In the genomic region with DNA sequence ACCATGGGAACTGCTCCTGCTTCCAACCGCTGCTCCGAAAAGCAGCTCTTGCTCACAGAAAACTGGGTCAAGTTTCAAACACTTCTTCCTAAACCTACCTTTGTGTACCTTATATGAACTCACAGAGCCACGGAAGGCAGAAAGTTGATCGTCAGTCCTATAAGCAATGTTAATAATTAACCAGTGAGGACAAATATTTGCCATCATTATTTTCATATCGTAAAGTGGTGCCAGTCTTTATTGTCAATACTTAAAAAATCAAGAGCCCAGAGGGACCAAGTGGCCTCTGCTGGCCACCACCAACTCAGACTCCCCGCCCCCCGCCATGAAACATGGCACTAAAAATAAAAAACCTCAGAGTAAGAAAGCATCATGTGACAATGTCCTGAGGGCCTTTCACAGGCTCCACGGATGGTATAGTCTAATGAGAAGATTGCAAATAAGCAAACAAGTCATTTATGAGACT, we compare ENCODE assay signal across 1 cellular context.
A peak's percentile ranks its signal among the peaks of the same experiment; 100 is the strongest.
TF ChIP-seq lines count a peak whose summit lies in the region.

No MANE protein-coding gene starts in this region.

TF ChIP-seq in HepG2, 621 proteins besides CTCF, POLR2A, EP300 and RAD21 (continued from another document and continues in another):
- TF ChIP-seq ZNF660 (CRISPR knock-in tag; IDR thresholded peaks at IDR 0.05; ENCODE audit: borderline replicate concordance, low read depth) (no peak), POLR2AphosphoS2 (IDR thresholded peaks at IDR 0.05; ENCODE audit: low read depth, low read length) (no peak), ZNF782 (CRISPR knock-in tag; IDR thresholded peaks at IDR 0.05; ENCODE audit: borderline replicate concordance) (no peak), ISX (CRISPR knock-in tag; conservative IDR thresholded peaks at IDR 0.05) (no peak), ZNF552 (CRISPR knock-in tag; IDR thresholded peaks at IDR 0.05; ENCODE audit: borderline replicate concordance) (no peak), ZNF569 (CRISPR knock-in tag; IDR thresholded peaks at IDR 0.05; ENCODE audit: borderline replicate concordance) (no peak), ZNF619 (CRISPR knock-in tag; IDR thresholded peaks at IDR 0.05) (no peak), CENPT (CRISPR knock-in tag; IDR thresholded peaks at IDR 0.05; ENCODE audit: low read depth) (no peak), IRF2 (CRISPR knock-in tag; IDR thresholded peaks at IDR 0.05) (peak; percentile 74; the same call in 1 of the 2 replicates), KDM5A (IDR thresholded peaks at IDR 0.05; ENCODE audit: borderline replicate concordance, low read length) (no peak), HNRNPK (IDR thresholded peaks at IDR 0.05; ENCODE audit: low read depth, low read length, poor library complexity, severe bottlenecking) (no peak), CEBPG (CRISPR knock-in tag; IDR thresholded peaks at IDR 0.05) (0 out of 2 replicates have a peak, but pooled peaks have one; percentile 4), JUN (CRISPR knock-in tag; IDR thresholded peaks at IDR 0.05) (no peak), MXD4 (CRISPR knock-in tag; IDR thresholded peaks at IDR 0.05) (no peak), ZNF3 (CRISPR knock-in tag; IDR thresholded peaks at IDR 0.05) (no peak), MAF1 (CRISPR knock-in tag; IDR thresholded peaks at IDR 0.05; ENCODE audit: borderline replicate concordance) (no peak), KDM3A (CRISPR knock-in tag; IDR thresholded peaks at IDR 0.05; ENCODE audit: low read depth) (no peak), ZNF577 (CRISPR knock-in tag; IDR thresholded peaks at IDR 0.05; ENCODE audit: borderline replicate concordance, low read depth) (no peak), ZFAT (CRISPR knock-in tag; conservative IDR thresholded peaks at IDR 0.05) (no peak), ZNF850 (CRISPR knock-in tag; conservative IDR thresholded peaks at IDR 0.05) (no peak), MBD4 (IDR thresholded peaks at IDR 0.05; ENCODE audit: borderline replicate concordance, low read length) (no peak), ZNF431 (CRISPR knock-in tag; IDR thresholded peaks at IDR 0.05; ENCODE audit: borderline replicate concordance, low read depth) (no peak), POLR2G (IDR thresholded peaks at IDR 0.05; ENCODE audit: low read depth, low read length) (no peak), TBP (CRISPR knock-in tag; IDR thresholded peaks at IDR 0.05) (no peak), ASH2L (IDR thresholded peaks at IDR 0.05; ENCODE audit: insufficient read length, low read depth, low read length) (peak; percentile 39), ZNF720 (CRISPR knock-in tag; IDR thresholded peaks at IDR 0.05) (no peak), ZNF644 (CRISPR knock-in tag; IDR thresholded peaks at IDR 0.05; ENCODE audit: low read depth) (peak; percentile 12; the same call in 1 of the 2 replicates), ZNF788 (CRISPR knock-in tag; IDR thresholded peaks at IDR 0.05; ENCODE audit: borderline replicate concordance) (no peak), MED1 (CRISPR knock-in tag; IDR thresholded peaks at IDR 0.05) (peak; percentile 77; the same call in 1 of the 2 replicates), PHF8 (CRISPR knock-in tag; IDR thresholded peaks at IDR 0.05) (no peak), NFE2 (CRISPR knock-in tag; IDR thresholded peaks at IDR 0.05) (no peak), ZNF20 (CRISPR knock-in tag; IDR thresholded peaks at IDR 0.05) (no peak), ARNT (IDR thresholded peaks at IDR 0.05) (no peak), CCDC6 (CRISPR knock-in tag; IDR thresholded peaks at IDR 0.05) (no peak), FOXC1 (CRISPR knock-in tag; IDR thresholded peaks at IDR 0.05; ENCODE audit: borderline replicate concordance) (no peak), MIER2 (CRISPR knock-in tag; IDR thresholded peaks at IDR 0.05) (peak; percentile 41; the same call in 1 of the 2 replicates), HOXA3 (CRISPR knock-in tag; IDR thresholded peaks at IDR 0.05) (no peak), AKAP8 (CRISPR knock-in tag; IDR thresholded peaks at IDR 0.05) (no peak), ZFP36L1 (CRISPR knock-in tag; IDR thresholded peaks at IDR 0.05) (no peak), MEIS2 (CRISPR knock-in tag; IDR thresholded peaks at IDR 0.05) (no peak), MBNL3 (CRISPR knock-in tag; conservative IDR thresholded peaks at IDR 0.05) (no peak), ZNF550 (CRISPR knock-in tag; IDR thresholded peaks at IDR 0.05; ENCODE audit: borderline replicate concordance) (no peak), GLI4 (CRISPR knock-in tag; IDR thresholded peaks at IDR 0.05; ENCODE audit: borderline replicate concordance) (peak; percentile 30; the same call in 1 of the 2 replicates)
- TF ChIP-seq, protein P1, sequence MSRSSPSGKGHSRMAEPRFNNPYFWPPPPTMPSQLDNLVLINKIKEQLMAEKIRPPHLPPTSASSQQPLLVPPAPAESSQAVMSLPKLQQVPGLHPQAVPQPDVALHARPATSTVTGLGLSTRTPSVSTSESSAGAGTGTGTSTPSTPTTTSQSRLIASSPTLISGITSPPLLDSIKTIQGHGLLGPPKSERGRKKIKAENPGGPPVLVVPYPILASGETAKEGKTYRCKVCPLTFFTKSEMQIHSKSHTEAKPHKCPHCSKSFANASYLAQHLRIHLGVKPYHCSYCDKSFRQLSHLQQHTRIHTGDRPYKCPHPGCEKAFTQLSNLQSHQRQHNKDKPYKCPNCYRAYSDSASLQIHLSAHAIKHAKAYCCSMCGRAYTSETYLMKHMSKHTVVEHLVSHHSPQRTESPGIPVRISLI (CRISPR knock-in tag; IDR thresholded peaks at IDR 0.05; ENCODE audit: borderline replicate concordance) = no peak
- TF ChIP-seq, protein P2, sequence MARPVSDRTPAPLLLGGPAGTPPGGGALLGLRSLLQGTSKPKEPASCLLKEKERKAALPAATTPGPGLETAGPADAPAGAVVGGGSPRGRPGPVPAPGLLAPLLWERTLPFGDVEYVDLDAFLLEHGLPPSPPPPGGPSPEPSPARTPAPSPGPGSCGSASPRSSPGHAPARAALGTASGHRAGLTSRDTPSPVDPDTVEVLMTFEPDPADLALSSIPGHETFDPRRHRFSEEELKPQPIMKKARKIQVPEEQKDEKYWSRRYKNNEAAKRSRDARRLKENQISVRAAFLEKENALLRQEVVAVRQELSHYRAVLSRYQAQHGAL (CRISPR knock-in tag; IDR thresholded peaks at IDR 0.05; ENCODE audit: not compliant biosample characterization) = no peak
- TF ChIP-seq, protein P3, sequence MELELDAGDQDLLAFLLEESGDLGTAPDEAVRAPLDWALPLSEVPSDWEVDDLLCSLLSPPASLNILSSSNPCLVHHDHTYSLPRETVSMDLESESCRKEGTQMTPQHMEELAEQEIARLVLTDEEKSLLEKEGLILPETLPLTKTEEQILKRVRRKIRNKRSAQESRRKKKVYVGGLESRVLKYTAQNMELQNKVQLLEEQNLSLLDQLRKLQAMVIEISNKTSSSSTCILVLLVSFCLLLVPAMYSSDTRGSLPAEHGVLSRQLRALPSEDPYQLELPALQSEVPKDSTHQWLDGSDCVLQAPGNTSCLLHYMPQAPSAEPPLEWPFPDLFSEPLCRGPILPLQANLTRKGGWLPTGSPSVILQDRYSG (CRISPR knock-in tag; IDR thresholded peaks at IDR 0.05) = no peak
- TF ChIP-seq, protein P4, sequence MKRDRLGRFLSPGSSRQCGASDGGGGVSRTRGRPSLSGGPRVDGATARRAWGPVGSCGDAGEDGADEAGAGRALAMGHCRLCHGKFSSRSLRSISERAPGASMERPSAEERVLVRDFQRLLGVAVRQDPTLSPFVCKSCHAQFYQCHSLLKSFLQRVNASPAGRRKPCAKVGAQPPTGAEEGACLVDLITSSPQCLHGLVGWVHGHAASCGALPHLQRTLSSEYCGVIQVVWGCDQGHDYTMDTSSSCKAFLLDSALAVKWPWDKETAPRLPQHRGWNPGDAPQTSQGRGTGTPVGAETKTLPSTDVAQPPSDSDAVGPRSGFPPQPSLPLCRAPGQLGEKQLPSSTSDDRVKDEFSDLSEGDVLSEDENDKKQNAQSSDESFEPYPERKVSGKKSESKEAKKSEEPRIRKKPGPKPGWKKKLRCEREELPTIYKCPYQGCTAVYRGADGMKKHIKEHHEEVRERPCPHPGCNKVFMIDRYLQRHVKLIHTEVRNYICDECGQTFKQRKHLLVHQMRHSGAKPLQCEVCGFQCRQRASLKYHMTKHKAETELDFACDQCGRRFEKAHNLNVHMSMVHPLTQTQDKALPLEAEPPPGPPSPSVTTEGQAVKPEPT (CRISPR knock-in tag; IDR thresholded peaks at IDR 0.05; ENCODE audit: low read depth) = no peak
- TF ChIP-seq, protein P5, sequence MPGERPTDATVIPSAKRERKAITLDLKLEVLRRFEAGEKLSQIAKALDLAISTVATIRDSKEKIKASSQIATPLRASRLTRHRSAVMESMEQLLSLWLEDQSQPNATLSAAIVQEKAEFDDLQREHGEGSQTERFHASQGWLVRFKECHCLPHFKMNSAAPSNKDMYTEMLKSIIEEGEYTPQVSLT (CRISPR knock-in tag; IDR thresholded peaks at IDR 0.05; ENCODE audit: borderline replicate concordance, low read depth) = no peak
- TF ChIP-seq, protein P6, sequence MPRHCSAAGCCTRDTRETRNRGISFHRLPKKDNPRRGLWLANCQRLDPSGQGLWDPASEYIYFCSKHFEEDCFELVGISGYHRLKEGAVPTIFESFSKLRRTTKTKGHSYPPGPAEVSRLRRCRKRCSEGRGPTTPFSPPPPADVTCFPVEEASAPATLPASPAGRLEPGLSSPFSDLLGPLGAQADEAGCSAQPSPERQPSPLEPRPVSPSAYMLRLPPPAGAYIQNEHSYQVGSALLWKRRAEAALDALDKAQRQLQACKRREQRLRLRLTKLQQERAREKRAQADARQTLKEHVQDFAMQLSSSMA (CRISPR knock-in tag; IDR thresholded peaks at IDR 0.05) = no peak
- TF ChIP-seq, protein P7, sequence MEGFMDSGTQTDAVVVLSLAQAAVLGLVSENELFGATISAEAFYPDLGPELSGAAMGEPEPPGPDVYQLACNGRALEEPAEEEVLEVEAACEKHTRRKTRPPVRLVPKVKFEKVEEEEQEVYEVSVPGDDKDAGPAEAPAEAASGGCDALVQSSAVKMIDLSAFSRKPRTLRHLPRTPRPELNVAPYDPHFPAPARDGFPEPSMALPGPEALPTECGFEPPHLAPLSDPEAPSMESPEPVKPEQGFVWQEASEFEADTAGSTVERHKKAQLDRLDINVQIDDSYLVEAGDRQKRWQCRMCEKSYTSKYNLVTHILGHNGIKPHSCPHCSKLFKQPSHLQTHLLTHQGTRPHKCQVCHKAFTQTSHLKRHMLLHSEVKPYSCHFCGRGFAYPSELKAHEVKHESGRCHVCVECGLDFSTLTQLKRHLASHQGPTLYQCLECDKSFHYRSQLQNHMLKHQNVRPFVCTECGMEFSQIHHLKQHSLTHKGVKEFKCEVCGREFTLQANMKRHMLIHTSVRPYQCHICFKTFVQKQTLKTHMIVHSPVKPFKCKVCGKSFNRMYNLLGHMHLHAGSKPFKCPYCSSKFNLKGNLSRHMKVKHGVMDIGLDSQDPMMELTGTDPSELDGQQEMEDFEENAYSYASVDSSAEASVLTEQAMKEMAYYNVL (CRISPR knock-in tag; IDR thresholded peaks at IDR 0.05; ENCODE audit: borderline replicate concordance) = no peak
- TF ChIP-seq, protein P8, sequence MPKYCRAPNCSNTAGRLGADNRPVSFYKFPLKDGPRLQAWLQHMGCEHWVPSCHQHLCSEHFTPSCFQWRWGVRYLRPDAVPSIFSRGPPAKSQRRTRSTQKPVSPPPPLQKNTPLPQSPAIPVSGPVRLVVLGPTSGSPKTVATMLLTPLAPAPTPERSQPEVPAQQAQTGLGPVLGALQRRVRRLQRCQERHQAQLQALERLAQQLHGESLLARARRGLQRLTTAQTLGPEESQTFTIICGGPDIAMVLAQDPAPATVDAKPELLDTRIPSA (CRISPR knock-in tag; IDR thresholded peaks at IDR 0.05; ENCODE audit: borderline replicate concordance) = no peak
- TF ChIP-seq, protein P9, sequence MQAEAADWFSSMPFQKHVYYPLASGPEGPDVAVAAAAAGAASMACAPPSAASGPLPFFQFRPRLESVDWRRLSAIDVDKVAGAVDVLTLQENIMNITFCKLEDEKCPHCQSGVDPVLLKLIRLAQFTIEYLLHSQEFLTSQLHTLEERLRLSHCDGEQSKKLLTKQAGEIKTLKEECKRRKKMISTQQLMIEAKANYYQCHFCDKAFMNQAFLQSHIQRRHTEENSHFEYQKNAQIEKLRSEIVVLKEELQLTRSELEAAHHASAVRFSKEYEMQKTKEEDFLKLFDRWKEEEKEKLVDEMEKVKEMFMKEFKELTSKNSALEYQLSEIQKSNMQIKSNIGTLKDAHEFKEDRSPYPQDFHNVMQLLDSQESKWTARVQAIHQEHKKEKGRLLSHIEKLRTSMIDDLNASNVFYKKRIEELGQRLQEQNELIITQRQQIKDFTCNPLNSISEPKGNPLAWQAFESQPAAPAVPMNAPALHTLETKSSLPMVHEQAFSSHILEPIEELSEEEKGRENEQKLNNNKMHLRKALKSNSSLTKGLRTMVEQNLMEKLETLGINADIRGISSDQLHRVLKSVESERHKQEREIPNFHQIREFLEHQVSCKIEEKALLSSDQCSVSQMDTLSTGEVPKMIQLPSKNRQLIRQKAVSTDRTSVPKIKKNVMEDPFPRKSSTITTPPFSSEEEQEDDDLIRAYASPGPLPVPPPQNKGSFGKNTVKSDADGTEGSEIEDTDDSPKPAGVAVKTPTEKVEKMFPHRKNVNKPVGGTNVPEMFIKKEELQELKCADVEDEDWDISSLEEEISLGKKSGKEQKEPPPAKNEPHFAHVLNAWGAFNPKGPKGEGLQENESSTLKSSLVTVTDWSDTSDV (CRISPR knock-in tag; IDR thresholded peaks at IDR 0.05) = no peak
